8 cellular contexts compared by ENCODE assay signal in the genomic region with DNA sequence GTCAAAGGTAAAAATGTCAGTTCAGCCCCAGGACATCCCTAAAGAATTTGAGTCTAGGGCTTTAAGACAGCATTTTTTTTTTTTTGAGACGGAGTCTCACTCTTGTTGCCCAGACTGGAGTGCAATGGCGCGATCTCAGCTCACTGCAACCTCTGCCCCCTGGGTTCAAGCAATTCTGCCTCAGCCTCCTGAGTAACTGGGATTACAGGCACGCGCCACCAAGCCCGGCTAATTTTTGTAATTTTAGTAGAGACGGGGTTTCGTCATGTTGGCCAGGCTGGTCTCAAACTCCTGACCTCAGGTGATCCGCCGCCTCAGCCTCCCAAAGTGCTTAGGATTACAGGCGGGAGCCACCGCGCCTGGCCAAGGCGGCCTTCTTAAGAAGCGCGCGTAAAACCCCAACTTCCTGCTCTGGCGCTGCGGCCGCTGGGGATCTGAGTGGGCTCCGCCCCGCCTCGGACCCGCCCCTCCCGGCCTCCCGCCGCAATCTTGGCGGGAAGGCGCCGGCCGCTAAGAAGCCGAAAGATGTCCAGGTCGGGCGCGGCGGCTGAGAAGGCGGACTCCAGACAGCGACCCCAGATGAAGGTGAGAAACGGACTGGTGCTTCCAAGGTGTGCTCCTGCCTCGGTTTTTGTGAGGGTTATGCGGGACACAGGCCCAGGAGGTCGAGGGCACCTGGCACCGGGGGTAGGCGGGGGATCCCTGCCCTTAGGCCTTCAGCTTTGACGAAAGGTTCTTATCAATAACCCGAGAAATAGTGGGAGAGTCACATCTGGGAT. TPM values are rescaled to one million over a fixed set of nuclear protein-coding genes. Genes with fewer than 3 reads are reported as not detected.
A peak's percentile ranks its signal among the peaks of the same experiment; 100 is the strongest.
DNase-seq lines count a peak whose midpoint lies in the region; ATAC-seq and TF ChIP-seq lines count a peak whose summit lies in the region.
"Not testable (repeated sequence)": the region's sequence is repeated elsewhere in the genome, so short reads cannot be mapped to it uniquely, and the experiment has no call there.

Gene WDR76, plus strand, starts transcription at position 495 of the 779 bp plus-strand sequence. Its CDS starts 31 bp downstream, at position 526.

- H3K4me1 ChIP-seq in DND-41 (ENCODE audit: insufficient read depth, low read length): peaks cover 81% of the 10 kb centered on the region
- H3K4me1 ChIP-seq in SJSA1 (replicated peaks): peaks cover 15% of the 10 kb centered on the region

- not testable (repeated sequence) for H4K20me1 ChIP-seq in DND-41 (ENCODE audit: insufficient read depth, low read length)

- H3K36me3 ChIP-seq in DND-41 (ENCODE audit: insufficient read depth, low read length) (peaks cover 18% of the 10 kb centered on the region), SJSA1 (peaks cover 32% of the 10 kb centered on the region)

- peak; percentile 81 for DNase-seq in DND-41
- peak; percentile 85 for DNase-seq in HCEC 1CT
- peak; percentile 89 for DNase-seq in MV-4-11 (lab: John Stamatoyannopoulos, UW)
- peak; percentile 84 to 89 for DNase-seq in SJSA1 (ENCODE audit: low read depth in 1 of 2, low spot score in 2 of 2)
- DNase-seq in activated effector memory CD4-positive, alpha-beta T cell treated with anti-CD3 and anti-CD28 coated beads, Interleukin-2, amount 50 U/mL, for 16 hours: peak; percentile 92
- peak; percentile 67 for DNase-seq in fibroblast of the conjunctiva (ENCODE audit: low read depth)
- DNase-seq in natural killer cell treated with Interleukin-12 subunit alpha and Interleukin-12 subunit beta and Interleukin-15 and Interleukin-18, amount 100 ng/mL, for 72 hours (ENCODE audit: low spot score): peak; percentile 89

- H3K4me2 ChIP-seq in DND-41 (ENCODE audit: insufficient read depth, low read length): peak within 1 kb of the TSS; percentile 79

- peak within 1 kb of the TSS; percentile 95 for H3K27ac ChIP-seq in DND-41 (ENCODE audit: low read length)
- H3K27ac ChIP-seq in SJSA1: peak within 1 kb of the TSS; percentile 72

- peaks cover 97% of the 10 kb centered on the region for H3K79me2 ChIP-seq in DND-41 (ENCODE audit: insufficient read depth, low read length)

- peak within 1 kb of the TSS; percentile 48 to 97; a peak in 3 of 4 replicates for H3K4me3 ChIP-seq in DND-41 (ENCODE audit: low read depth in 1 of 2, low read length in 2 of 2)
- H3K4me3 ChIP-seq in SJSA1: peak within 1 kb of the TSS; percentile 53

- peak within 1 kb of the TSS; percentile 96 for H3K4me3 Mint-ChIP-seq in natural killer cell treated with Interleukin-12 subunit alpha and Interleukin-12 subunit beta and Interleukin-15 and Interleukin-18, amount 100 ng/mL, for 72 hours
- H3K4me3 Mint-ChIP-seq in stimulated activated memory B cell treated with anti-CD40 and anti-IgM and Interleukin-4, amounts not matched to agents 10 μg/mL and 1 μg/mL and 100 μg/mL, for 72 hours: peak within 1 kb of the TSS; percentile 90

- not testable (repeated sequence) for H3K9me3 ChIP-seq in DND-41 (ENCODE audit: insufficient read depth, low read length, severe bottlenecking); SJSA1 (replicated peaks)

- H3K27me3 ChIP-seq in DND-41 (ENCODE audit: insufficient read depth, low read length, poor library complexity); SJSA1 (replicated peaks): not testable (repeated sequence)

- peak; percentile 73 for ATAC-seq in DND-41 (ENCODE audit: insufficient read depth, low read depth)
- ATAC-seq in natural killer cell treated with Interleukin-12 subunit alpha and Interleukin-12 subunit beta and Interleukin-15 and Interleukin-18, amount 100 ng/mL, for 72 hours: peak; percentile 88 to 91
- ATAC-seq in stimulated activated memory B cell treated with anti-CD40 and anti-IgM and Interleukin-4, amounts not matched to agents 10 μg/mL and 1 μg/mL and 100 μg/mL, for 72 hours: peak; percentile 90

- not testable (repeated sequence) for H3K9me3 Mint-ChIP-seq in natural killer cell treated with Interleukin-12 subunit alpha and Interleukin-12 subunit beta and Interleukin-15 and Interleukin-18, amount 100 ng/mL, for 72 hours; stimulated activated memory B cell treated with anti-CD40 and anti-IgM and Interleukin-4, amounts not matched to agents 10 μg/mL and 1 μg/mL and 100 μg/mL, for 72 hours

- not testable (repeated sequence) for TF ChIP-seq CTCF in DND-41 (IDR thresholded peaks at IDR 0.05; ENCODE audit: borderline replicate concordance, extremely low read depth, low read length, poor library complexity, severe bottlenecking)

- H2AFZ ChIP-seq in DND-41 (ENCODE audit: low read depth, low read length): peak within 1 kb of the TSS; percentile 89

- peak within 1 kb of the TSS; percentile 84 to 97 for H3K27ac Mint-ChIP-seq in natural killer cell treated with Interleukin-12 subunit alpha and Interleukin-12 subunit beta and Interleukin-15 and Interleukin-18, amount 100 ng/mL, for 72 hours
- peak within 1 kb of the TSS; percentile 91 for H3K27ac Mint-ChIP-seq in stimulated activated memory B cell treated with anti-CD40 and anti-IgM and Interleukin-4, amounts not matched to agents 10 μg/mL and 1 μg/mL and 100 μg/mL, for 72 hours

- H3K4me1 Mint-ChIP-seq in natural killer cell treated with Interleukin-12 subunit alpha and Interleukin-12 subunit beta and Interleukin-15 and Interleukin-18, amount 100 ng/mL, for 72 hours (ENCODE audit: low read depth in 2 of 2): peaks cover 29 to 37% of the 10 kb centered on the region in 2 donors
- peaks cover 50% of the 10 kb centered on the region for H3K4me1 Mint-ChIP-seq in stimulated activated memory B cell treated with anti-CD40 and anti-IgM and Interleukin-4, amounts not matched to agents 10 μg/mL and 1 μg/mL and 100 μg/mL, for 72 hours

- H3K27me3 Mint-ChIP-seq in natural killer cell treated with Interleukin-12 subunit alpha and Interleukin-12 subunit beta and Interleukin-15 and Interleukin-18, amount 100 ng/mL, for 72 hours; stimulated activated memory B cell treated with anti-CD40 and anti-IgM and Interleukin-4, amounts not matched to agents 10 μg/mL and 1 μg/mL and 100 μg/mL, for 72 hours: not testable (repeated sequence)

- H3K36me3 Mint-ChIP-seq in natural killer cell treated with Interleukin-12 subunit alpha and Interleukin-12 subunit beta and Interleukin-15 and Interleukin-18, amount 100 ng/mL, for 72 hours: peaks cover 14% of the 10 kb centered on the region
- peaks cover 20% of the 10 kb centered on the region for H3K36me3 Mint-ChIP-seq in stimulated activated memory B cell treated with anti-CD40 and anti-IgM and Interleukin-4, amounts not matched to agents 10 μg/mL and 1 μg/mL and 100 μg/mL, for 72 hours

- peak within 1 kb of the TSS; percentile 68 for H3K9ac ChIP-seq in DND-41 (ENCODE audit: low read depth, low read length)

RNA-seq across cellular contexts. Expression of gene WDR76, which starts in this region (rescaled TPM):
- 56.1 and 77.0 TPM in 2 replicates for total RNA-seq in SJSA1 (2014; rRNA removed; shearing (Covaris generic))
- 10 to 100 TPM; 37.9 to 69.0 TPM for total RNA-seq in natural killer cell treated with Interleukin-12 subunit alpha and Interleukin-12 subunit beta and Interleukin-15 and Interleukin-18, amount 100 ng/mL, for 72 hours

Comparison
In these comparisons a context has a peak if more than half of its experiments do, and no peak if none do; other contexts are left out.
1. Peak in every context shown above with its lines: DNase-seq, ATAC-seq, H3K4me3 ChIP-seq and H3K27ac ChIP-seq.